In genomic region chr11:15871904-15872303, GRCh38 we compare ENCODE assay signal across 13 cellular contexts.
DNase-seq lines count a peak whose midpoint lies in the region; ATAC-seq and TF ChIP-seq lines count a peak whose summit lies in the region.
"Had no signal": no experiment of that assay in that cellular context is flagged by ENCODE, and none has a peak within 500 bp of the region (broad histone marks: within the 10 kb centered on the region; RNA-seq: fewer than 3 reads in every experiment).

No MANE protein-coding gene starts in this region.

- no peaks in the 10 kb centered on the region for H3K36me3 Mint-ChIP-seq in endodermal cell (ENCODE audit: low read depth)
- H3K36me3 Mint-ChIP-seq: CD4-positive, CD25-positive, alpha-beta regulatory T cell had no signal

- H3K9ac ChIP-seq in NT2/D1 (ENCODE audit: insufficient read length, low read depth) (no peak overlapping the region), endodermal cell (ENCODE audit: extremely low read depth, low read length, poor library complexity, severe bottlenecking) (no peak overlapping the region)
- H3K9ac ChIP-seq: BLaER1 treated with 17β-estradiol and CSF1 and Interleukin-3, amounts not matched to agents 10 nM and 100 nM; GM23248 had no signal

- H3K4me1 ChIP-seq in NT2/D1 (ENCODE audit: insufficient read depth, insufficient read length) (no peaks in the 10 kb centered on the region), endodermal cell (ENCODE audit: control insufficient read depth, insufficient read depth, low read length) (peaks cover 8% of the 10 kb centered on the region)
- H3K4me1 ChIP-seq: BLaER1 treated with 17β-estradiol and CSF1 and Interleukin-3, amounts not matched to agents 10 nM and 100 nM; HAP-1 had no signal

- peak; percentile 27 for DNase-seq in NT2/D1 (ENCODE audit: low read depth, low spot score)
- DNase-seq in endodermal cell: peak; percentile 34
- DNase-seq in islet precursor cell: peak; percentile 20
- no peak for DNase-seq in MV-4-11 (lab: John Stamatoyannopoulos, UW)
- DNase-seq in SKM-1 treated with dmso at 0.1 percent for 144 hours (lab: John Stamatoyannopoulos, UW; ENCODE audit: unreplicated experiment): no peak
- DNase-seq in ureter (ENCODE audit: low spot score): no peak
- DNase-seq: ACHN; CD4-positive, CD25-positive, alpha-beta regulatory T cell; GM23248 had no signal

- no peak for ATAC-seq in HG03175 (IDR thresholded peaks at IDR 0.05; ENCODE audit: unreplicated experiment)
- ATAC-seq: K562 had no signal

- peaks cover 18% of the 10 kb centered on the region for H3K4me1 Mint-ChIP-seq in endodermal cell
- H3K4me1 Mint-ChIP-seq: CD4-positive, CD25-positive, alpha-beta regulatory T cell had no signal

- no peaks in the 10 kb centered on the region for H3K27me3 Mint-ChIP-seq in endodermal cell (ENCODE audit: insufficient read depth)
- H3K27me3 Mint-ChIP-seq: CD4-positive, CD25-positive, alpha-beta regulatory T cell had no signal

- H3K9me3 Mint-ChIP-seq in endodermal cell: no peaks in the 10 kb centered on the region

- no peak overlapping the region for H3K4me3 Mint-ChIP-seq in endodermal cell
- H3K4me3 Mint-ChIP-seq: CD4-positive, CD25-positive, alpha-beta regulatory T cell had no signal

- H3K36me3 ChIP-seq in NT2/D1 (ENCODE audit: insufficient read depth, insufficient read length, low read length) (no peaks in the 10 kb centered on the region), endodermal cell (ENCODE audit: control insufficient read depth, insufficient read depth, low read length) (no peaks in the 10 kb centered on the region)
- H3K36me3 ChIP-seq: BLaER1 treated with 17β-estradiol and CSF1 and Interleukin-3, amounts not matched to agents 10 nM and 100 nM; HAP-1 had no signal

- H3K27me3 ChIP-seq in NT2/D1 (ENCODE audit: insufficient read depth, insufficient read length): no peaks in the 10 kb centered on the region
- H3K27me3 ChIP-seq in endodermal cell (ENCODE audit: control insufficient read depth, insufficient read depth, low read length, poor library complexity, severe bottlenecking): no peaks in the 10 kb centered on the region
- H3K27me3 ChIP-seq: BLaER1 treated with 17β-estradiol and CSF1 and Interleukin-3, amounts not matched to agents 10 nM and 100 nM had no signal

- H3K4me3 ChIP-seq in NT2/D1 (ENCODE audit: insufficient read length, low read depth) (no peak overlapping the region), endodermal cell (ENCODE audit: low read length) (no peak overlapping the region)
- H3K4me3 ChIP-seq: BLaER1 treated with 17β-estradiol and CSF1 and Interleukin-3, amounts not matched to agents 10 nM and 100 nM; GM23248; HAP-1; K562 had no signal

- no peak overlapping the region for H3K27ac ChIP-seq in endodermal cell (ENCODE audit: low read depth, low read length)
- H3K27ac ChIP-seq: BLaER1 treated with 17β-estradiol and CSF1 and Interleukin-3, amounts not matched to agents 10 nM and 100 nM; GM23248 had no signal

- no peak overlapping the region for H3K27ac Mint-ChIP-seq in endodermal cell
- H3K27ac Mint-ChIP-seq: CD4-positive, CD25-positive, alpha-beta regulatory T cell had no signal

- WGBS in endodermal cell (ENCODE audit: insufficient coverage in 1 of 2, insufficient read length in 1 of 2), 2 experiments: 40 to 81% methylated on average over 2 of the region's 2 CpGs

- no peak for TF ChIP-seq CTCF in endodermal cell (conservative IDR thresholded peaks at IDR 0.05)

- H3K9me3 ChIP-seq in NT2/D1 (ENCODE audit: insufficient read depth, low read length): no peaks in the 10 kb centered on the region
- peaks cover 9% of the 10 kb centered on the region for H3K9me3 ChIP-seq in endodermal cell (ENCODE audit: control insufficient read depth, low read length)
- H3K9me3 ChIP-seq: BLaER1 treated with 17β-estradiol and CSF1 and Interleukin-3, amounts not matched to agents 10 nM and 100 nM; HAP-1 had no signal

Comparison
In these comparisons a context has a peak if more than half of its experiments do, and no peak if none do; other contexts are left out.
1. DNase-seq: peak in NT2/D1 (single experiment), endodermal cell (single experiment) and islet precursor cell (single experiment); none in MV-4-11 (single experiment), SKM-1 treated with dmso at 0.1 percent for 144 hours (single experiment) and ureter (single experiment).